In genomic region chr16:69187387-69187890, GRCh38 we compare ENCODE assay signal across 8 cellular contexts. TPM values are rescaled to one million over a fixed set of nuclear protein-coding genes. Genes with fewer than 3 reads are reported as not detected.
DNase-seq lines count a peak whose midpoint lies in the region; ATAC-seq and TF ChIP-seq lines count a peak whose summit lies in the region.

No MANE protein-coding gene starts in this region.

- peaks cover 5% of the 10 kb centered on the region for H3K36me3 Mint-ChIP-seq in activated B cell treated with CpG ODN at 0.5 μM for 24 hours (ENCODE audit: low read depth)

- POLR2A ChIA-PET in activated B cell treated with CpG ODN at 0.5 μM for 24 hours (lab: Charles Lee), result interaction anchor here (0.7 to 2.8 kb wide), 12 partner anchors 9 to 951 kb away, joined by 3 to 20 read pairs (median 4); partner anchors contain the start of genes CHTF8, TANGO6 and UTP4

- intact Hi-C loops in activated B cell treated with CpG ODN at 0.5 μM for 24 hours (cut with micrococcal nuclease), result loop anchor here (1.0 to 10.0 kb wide), 6 partner anchors 15 to 900 kb away; partner anchors contain the start of genes CHTF8, NQO1, UTP4 and VPS4A

- H3K27ac Mint-ChIP-seq in activated B cell treated with CpG ODN at 0.5 μM for 24 hours, result peak overlapping the region; percentile 83

- TF ChIP-seq CTCF in C4-2B (conservative IDR thresholded peaks at IDR 0.05) (no peak), activated B cell treated with CpG ODN at 0.5 μM for 24 hours (IDR thresholded peaks at IDR 0.05) (no peak)

- peaks cover 35% of the 10 kb centered on the region for H3K4me1 Mint-ChIP-seq in activated B cell treated with CpG ODN at 0.5 μM for 24 hours

- DNase-seq in activated B cell treated with CpG ODN at 0.5 μM for 24 hours (peak; percentile 58), cerebellar cortex (ENCODE audit: low spot score) (peak; percentile 33), left kidney (ENCODE audit: low read depth, low spot score) (peak; percentile 76), MV-4-11 (lab: John Stamatoyannopoulos, UW) (no peak)
- DNase-seq in stimulated activated CD4-positive, alpha-beta T cell treated with anti-CD3 and anti-CD28 coated beads, Interleukin-4, amount 100 ng/mL, for 1 hour, result peak; percentile 46

- no peaks in the 10 kb centered on the region for H3K9me3 Mint-ChIP-seq in activated B cell treated with CpG ODN at 0.5 μM for 24 hours

- ATAC-seq in GM19328 (IDR thresholded peaks at IDR 0.05; ENCODE audit: unreplicated experiment) (peak; percentile 19), HG03520 (IDR thresholded peaks at IDR 0.05; ENCODE audit: unreplicated experiment) (peak; percentile 18), activated B cell treated with CpG ODN at 0.5 μM for 24 hours (ENCODE audit: low read depth) (peak; percentile 30)

- no peaks in the 10 kb centered on the region for H3K27me3 Mint-ChIP-seq in activated B cell treated with CpG ODN at 0.5 μM for 24 hours

- H3K4me3 Mint-ChIP-seq in activated B cell treated with CpG ODN at 0.5 μM for 24 hours, result peak overlapping the region; percentile 89

- peak overlapping the region; percentile 93 for H3K27ac ChIP-seq in C4-2B

- CTCF ChIA-PET in activated B cell treated with CpG ODN at 0.5 μM for 24 hours (lab: Charles Lee), result interaction anchor here (1.6 to 1.8 kb wide), 2 partner anchors 37 to 38 kb away, joined by 6 to 7 read pairs; no protein-coding TSS in a partner anchor

RNA-seq across cellular contexts. Expression of gene SNTB2, which starts 0.5 kb away (rescaled TPM):
- total RNA-seq in activated B cell treated with CpG ODN at 0.5 μM for 24 hours, result 7.7 and 9.9 TPM in 2 replicates

RNA-seq across cellular contexts. Expression of gene UTP4, which starts 55.0 kb away (rescaled TPM):
- total RNA-seq in activated B cell treated with CpG ODN at 0.5 μM for 24 hours, result 53.5 and 55.3 TPM in 2 replicates

RNA-seq across cellular contexts. Expression of gene CHTF8, which starts 55.1 kb away (rescaled TPM):
- total RNA-seq in activated B cell treated with CpG ODN at 0.5 μM for 24 hours, result 134 and 143 TPM in 2 replicates
